10 cellular contexts compared by ENCODE assay signal in genomic region chr10:71729023-71729649, GRCh38. TPM values are rescaled to one million over a fixed set of nuclear protein-coding genes. Genes with fewer than 3 reads are reported as not detected.
A peak's percentile ranks its signal among the peaks of the same experiment; 100 is the strongest.
DNase-seq lines count a peak whose midpoint lies in the region; ATAC-seq, FAIRE-seq and TF ChIP-seq lines count a peak whose summit lies in the region.
"Had no signal": no experiment of that assay in that cellular context is flagged by ENCODE, and none has a peak within 500 bp of the region (broad histone marks: within the 10 kb centered on the region; RNA-seq: fewer than 3 reads in every experiment).

No MANE protein-coding gene starts in this region.

- H3K4me2 ChIP-seq in HepG2 (ENCODE audit: low read depth, low read length) = no peak overlapping the region

- no peak for ATAC-seq in activated naive CD4-positive, alpha-beta T cell treated with anti-CD3 and anti-CD28 coated beads, Interleukin-2, amount 50 U/mL, for 72 hours
- ATAC-seq in HepG2 (0 out of 3 replicates have a peak, but pooled peaks have one; percentile 9), HG03135 (IDR thresholded peaks at IDR 0.05; ENCODE audit: unreplicated experiment) (no peak), HG03460 (IDR thresholded peaks at IDR 0.05; ENCODE audit: unreplicated experiment) (no peak)

- no peaks in the 10 kb centered on the region for H3K9me3 Mint-ChIP-seq in activated naive CD4-positive, alpha-beta T cell treated with anti-CD3 and anti-CD28 coated beads for 36 hours
- H3K9me3 Mint-ChIP-seq in activated naive CD4-positive, alpha-beta T cell treated with anti-CD3 and anti-CD28 coated beads, Interleukin-2, amount 50 U/mL, for 72 hours = peaks cover 4% of the 10 kb centered on the region in 2 donors

- intact Hi-C loops in activated naive CD4-positive, alpha-beta T cell treated with anti-CD3 and anti-CD28 coated beads for 36 hours (cut with micrococcal nuclease) = no loop called here
- intact Hi-C loops in HepG2 (cut with micrococcal nuclease; ENCODE audit: unreplicated experiment) (no loop called here), vagina (cut with DNase I) (no loop called here)

- peak; percentile 32 for DNase-seq in activated naive CD4-positive, alpha-beta T cell treated with anti-CD3 and anti-CD28 coated beads for 36 hours
- no peak for DNase-seq in activated naive CD4-positive, alpha-beta T cell treated with anti-CD3 and anti-CD28 coated beads, Interleukin-2, amount 50 U/mL, for 16 hours
- DNase-seq in activated naive CD4-positive, alpha-beta T cell treated with anti-CD3 and anti-CD28 coated beads, Interleukin-2, amount 50 U/mL, for 72 hours (ENCODE audit: low spot score in 2 of 2) = no peak
- DNase-seq in HepG2 (ENCODE audit: low spot score) (peak; percentile 8), vagina (ENCODE audit: extremely low spot score in 2 of 2) (no peak)
- DNase-seq in activated CD4-positive, alpha-beta T cell treated with anti-CD3 and anti-CD28 coated beads, Interleukin-2, amount 50 U/mL, for 4 hours = no peak
- DNase-seq: retina had no signal

- H3K9ac ChIP-seq in HepG2 (ENCODE audit: insufficient read depth, low read depth, low read length) = no peak overlapping the region

- no peak for FAIRE-seq in HepG2 (lab: Jason Lieb, UNC)
- FAIRE-seq: astrocyte had no signal

- H3K27ac Mint-ChIP-seq in activated naive CD4-positive, alpha-beta T cell treated with anti-CD3 and anti-CD28 coated beads for 36 hours = peak overlapping the region; percentile 98
- peak overlapping the region; percentile 92 to 96 for H3K27ac Mint-ChIP-seq in activated naive CD4-positive, alpha-beta T cell treated with anti-CD3 and anti-CD28 coated beads, Interleukin-2, amount 50 U/mL, for 72 hours

- H3K4me3 ChIP-seq in HepG2 (replicated peaks in 1 of 3; ENCODE audit: insufficient read depth in 1 of 3, low read depth in 2 of 3, low read length in 3 of 3) = no peak overlapping the region
- H3K4me3 ChIP-seq in vagina = no peak overlapping the region

- H3K36me3 Mint-ChIP-seq in activated naive CD4-positive, alpha-beta T cell treated with anti-CD3 and anti-CD28 coated beads for 36 hours (ENCODE audit: low read depth) = no peaks in the 10 kb centered on the region
- no peaks in the 10 kb centered on the region for H3K36me3 Mint-ChIP-seq in activated naive CD4-positive, alpha-beta T cell treated with anti-CD3 and anti-CD28 coated beads, Interleukin-2, amount 50 U/mL, for 72 hours

- H2AFZ ChIP-seq in HepG2 (ENCODE audit: low read length) = no peak overlapping the region

- in situ Hi-C loops in HepG2 (cut with HindIII; ENCODE audit: extremely low pct_ligation_motif_present, low pct_unique_long_range_greater_than_20kb) = no loop called here

- H3K27ac ChIP-seq in HepG2 (ENCODE audit: extremely low read length, insufficient read depth, low read length) = no peak overlapping the region
- H3K27ac ChIP-seq in vagina = peak overlapping the region; percentile 86

- no peaks in the 10 kb centered on the region for H3K79me2 ChIP-seq in HepG2 (ENCODE audit: insufficient read depth, low read length)

- H3K27me3 Mint-ChIP-seq in activated naive CD4-positive, alpha-beta T cell treated with anti-CD3 and anti-CD28 coated beads for 36 hours (ENCODE audit: low read depth) = no peaks in the 10 kb centered on the region

- H3K4me3 Mint-ChIP-seq in activated naive CD4-positive, alpha-beta T cell treated with anti-CD3 and anti-CD28 coated beads for 36 hours = no peak overlapping the region

- no peak for TF ChIP-seq RAD21 in HepG2 (CRISPR knock-in tag; IDR thresholded peaks at IDR 0.05)

- H3K4me1 ChIP-seq in HepG2 (ENCODE audit: insufficient read depth, low read length) = peaks cover 47% of the 10 kb centered on the region
- peaks cover 46% of the 10 kb centered on the region for H3K4me1 ChIP-seq in vagina

- TF ChIP-seq EP300 in HepG2 (IDR thresholded peaks at IDR 0.05; ENCODE audit: low read depth in 2 of 2, low read length in 2 of 2) (no peak), HepG2 (CRISPR knock-in tag; IDR thresholded peaks at IDR 0.05; ENCODE audit: borderline replicate concordance) (no peak)

- TF ChIP-seq CTCF in HepG2 (CRISPR knock-in tag; IDR thresholded peaks at IDR 0.05) = no peak
- TF ChIP-seq CTCF in vagina (IDR thresholded peaks at IDR 0.05) = no peak

- H3K9me3 ChIP-seq in HepG2 (ENCODE audit: low read length) = no peaks in the 10 kb centered on the region
- no peaks in the 10 kb centered on the region for H3K9me3 ChIP-seq in vagina

- POLR2A ChIA-PET in HepG2 (lab: Yijun Ruan, JAX) = no interaction called here

- H3K27me3 ChIP-seq in HepG2 (ENCODE audit: control insufficient read depth in 1 of 2, insufficient read depth in 2 of 2, low read length in 2 of 2) (peaks cover 2 to 16% of the 10 kb centered on the region in 2 experiments; a peak in 3 of 5 replicates), vagina (no peaks in the 10 kb centered on the region)

- TF ChIP-seq POLR2A in HepG2 (IDR thresholded peaks at IDR 0.05; ENCODE audit: insufficient read depth in 1 of 2, low read depth in 2 of 2, low read length in 2 of 2) = no peak
- TF ChIP-seq POLR2A in vagina (IDR thresholded peaks at IDR 0.05) = no peak

- no TSS peak for BruUV-seq in HepG2 (replicated peaks; lab: Mats Ljungman, UMichigan)

- no peaks in the 10 kb centered on the region for H3K36me3 ChIP-seq in HepG2 (replicated peaks in 1 of 2; ENCODE audit: control insufficient read depth in 1 of 2, insufficient read depth in 2 of 2, low read length in 2 of 2)
- no peaks in the 10 kb centered on the region for H3K36me3 ChIP-seq in vagina

- 33% methylated on average over 11 of the region's 12 CpGs for WGBS in HepG2 (ENCODE audit: low lambda C conversion rate)

- CTCF ChIA-PET in activated naive CD4-positive, alpha-beta T cell treated with anti-CD3 and anti-CD28 coated beads for 36 hours (lab: Charles Lee) = interaction anchor here (0.7 to 4.8 kb wide), 5 partner anchors 17 to 347 kb away, joined by 3 to 25 read pairs (median 4); partner anchors contain the start of gene VSIR
- CTCF ChIA-PET in HepG2 (lab: Yijun Ruan, JAX; ENCODE audit: low intra/inter-chr PET ratio, low total read pairs) = no interaction called here

- H3K4me1 Mint-ChIP-seq in activated naive CD4-positive, alpha-beta T cell treated with anti-CD3 and anti-CD28 coated beads for 36 hours (ENCODE audit: low read depth) = peaks cover 94% of the 10 kb centered on the region

- H4K20me1 ChIP-seq in HepG2 (ENCODE audit: insufficient read depth, low read length) = no peaks in the 10 kb centered on the region

RNA-seq across cellular contexts. Expression of gene C10orf105, which starts 9.6 kb away (rescaled TPM):
- total RNA-seq in activated naive CD4-positive, alpha-beta T cell treated with anti-CD3 and anti-CD28 coated beads for 36 hours = under 1 TPM; 0.32 to 0.36 TPM
- total RNA-seq in activated naive CD4-positive, alpha-beta T cell treated with anti-CD3 and anti-CD28 coated beads, Interleukin-2, amount 50 U/mL, for 72 hours = under 1 TPM; 0.45 to 0.68 TPM
- total RNA-seq in HepG2 (2016; rRNA removed; fragmentation: Illumina TruSeq; extraction: Trizol) = not detected in 2 replicates
- not detected in 2 replicates for total RNA-seq in HepG2 (2016; cell fraction: cytosol; rRNA removed; fragmentation: Illumina TruSeq; extraction: Trizol; ENCODE audit: low read depth)
- not detected in 2 replicates for total RNA-seq in HepG2 (2016; cell fraction: insoluble cytoplasmic fraction; rRNA removed; fragmentation: Illumina TruSeq; extraction: Trizol)
- not detected in 2 replicates for total RNA-seq in HepG2 (2016; cell fraction: membrane; rRNA removed; fragmentation: Illumina TruSeq; extraction: Trizol)
- total RNA-seq in HepG2 (2016; cell fraction: nucleus; rRNA removed; fragmentation: Illumina TruSeq; extraction: Trizol) = not detected in 2 replicates
- not detected in 2 replicates for polyA plus RNA-seq in HepG2 (2011; rRNA removed)
- polyA plus RNA-seq in HepG2 (2011; cell fraction: cytosol; rRNA removed) = not detected in 2 replicates
- not detected in 2 replicates for polyA plus RNA-seq in HepG2 (2011; cell fraction: nucleus; rRNA removed)
- polyA plus RNA-seq in HepG2 (2012) = not detected in 2 replicates
- polyA plus RNA-seq in HepG2 (2016; cell fraction: cytosol; fragmentation: Illumina TruSeq; extraction: Trizol; ENCODE audit: low read depth) = not detected in 2 replicates
- polyA plus RNA-seq in HepG2 (2016; cell fraction: insoluble cytoplasmic fraction; fragmentation: Illumina TruSeq; extraction: Trizol; ENCODE audit: low read depth) = not detected in 2 replicates
- polyA plus RNA-seq in HepG2 (2016; cell fraction: membrane; fragmentation: Illumina TruSeq; extraction: Trizol; ENCODE audit: low read depth) = not detected in 2 replicates
- not detected in 2 replicates for polyA plus RNA-seq in HepG2 (2016; cell fraction: nucleus; fragmentation: Illumina TruSeq; extraction: Trizol; ENCODE audit: insufficient read depth, low read depth)
- polyA minus RNA-seq in HepG2 (2011; rRNA and poly(A)+ RNA removed; ENCODE audit: low replicate concordance) = not detected in 2 replicates
- polyA minus RNA-seq in HepG2 (2011; cell fraction: cytosol; rRNA and poly(A)+ RNA removed) = not detected in 2 replicates
- not detected in 2 replicates for polyA minus RNA-seq in HepG2 (2011; cell fraction: nucleus; rRNA and poly(A)+ RNA removed)
- total RNA-seq in vagina = 0.49 TPM
- total RNA-seq: astrocyte had no signal

RNA-seq across cellular contexts. Expression of gene VSIR, which starts 44.2 kb away (rescaled TPM):
- 10 to 100 TPM; 52.0 to 55.5 TPM for total RNA-seq in activated naive CD4-positive, alpha-beta T cell treated with anti-CD3 and anti-CD28 coated beads for 36 hours
- 100 to 1,000 TPM in 1 of 2 donors, 10 to 100 TPM in 1; 54.5 to 126 TPM for total RNA-seq in activated naive CD4-positive, alpha-beta T cell treated with anti-CD3 and anti-CD28 coated beads, Interleukin-2, amount 50 U/mL, for 72 hours
- total RNA-seq in HepG2 (2016; rRNA removed; fragmentation: Illumina TruSeq; extraction: Trizol) = 0.36 and 0.44 TPM in 2 replicates
- 0.26 TPM in 1 of 2 replicates, not detected in the other for total RNA-seq in HepG2 (2016; cell fraction: cytosol; rRNA removed; fragmentation: Illumina TruSeq; extraction: Trizol; ENCODE audit: low read depth)
- total RNA-seq in HepG2 (2016; cell fraction: insoluble cytoplasmic fraction; rRNA removed; fragmentation: Illumina TruSeq; extraction: Trizol) = 0.41 TPM in 1 of 2 replicates, not detected in the other
- total RNA-seq in HepG2 (2016; cell fraction: membrane; rRNA removed; fragmentation: Illumina TruSeq; extraction: Trizol) = 0.14 TPM in 1 of 2 replicates, not detected in the other
- total RNA-seq in HepG2 (2016; cell fraction: nucleus; rRNA removed; fragmentation: Illumina TruSeq; extraction: Trizol) = 0.16 and 0.19 TPM in 2 replicates
- 3.2 and 3.8 TPM in 2 replicates for polyA plus RNA-seq in HepG2 (2011; rRNA removed)
- 2.2 and 3.9 TPM in 2 replicates for polyA plus RNA-seq in HepG2 (2011; cell fraction: cytosol; rRNA removed)
- 2.1 and 3.3 TPM in 2 replicates for polyA plus RNA-seq in HepG2 (2011; cell fraction: nucleus; rRNA removed)
- 0.35 and 0.81 TPM in 2 replicates for polyA plus RNA-seq in HepG2 (2012)
- polyA plus RNA-seq in HepG2 (2016; cell fraction: cytosol; fragmentation: Illumina TruSeq; extraction: Trizol; ENCODE audit: low read depth) = 0.18 and 0.35 TPM in 2 replicates
- polyA plus RNA-seq in HepG2 (2016; cell fraction: insoluble cytoplasmic fraction; fragmentation: Illumina TruSeq; extraction: Trizol; ENCODE audit: low read depth) = 0.23 TPM in 1 of 2 replicates, not detected in the other
- 0.14 and 0.38 TPM in 2 replicates for polyA plus RNA-seq in HepG2 (2016; cell fraction: membrane; fragmentation: Illumina TruSeq; extraction: Trizol; ENCODE audit: low read depth)
- 0.32 and 1.1 TPM in 2 replicates for polyA plus RNA-seq in HepG2 (2016; cell fraction: nucleus; fragmentation: Illumina TruSeq; extraction: Trizol; ENCODE audit: insufficient read depth, low read depth)
- polyA minus RNA-seq in HepG2 (2011; rRNA and poly(A)+ RNA removed; ENCODE audit: low replicate concordance) = 4.6 and 6.5 TPM in 2 replicates
- 3.0 and 4.5 TPM in 2 replicates for polyA minus RNA-seq in HepG2 (2011; cell fraction: cytosol; rRNA and poly(A)+ RNA removed)
- 1.9 and 2.3 TPM in 2 replicates for polyA minus RNA-seq in HepG2 (2011; cell fraction: nucleus; rRNA and poly(A)+ RNA removed)
- 96.5 TPM for total RNA-seq in vagina

Comparison
In these comparisons a context has a peak if more than half of its experiments do, and no peak if none do; other contexts are left out.
1. DNase-seq: peak in activated naive CD4-positive, alpha-beta T cell treated with anti-CD3 and anti-CD28 coated beads for 36 hours (single experiment) and HepG2 (single experiment); none in activated naive CD4-positive, alpha-beta T cell treated with anti-CD3 and anti-CD28 coated beads, Interleukin-2, amount 50 U/mL, for 16 hours (single experiment), activated naive CD4-positive, alpha-beta T cell treated with anti-CD3 and anti-CD28 coated beads, Interleukin-2, amount 50 U/mL, for 72 hours (0 of 2), vagina (0 of 2) and activated CD4-positive, alpha-beta T cell treated with anti-CD3 and anti-CD28 coated beads, Interleukin-2, amount 50 U/mL, for 4 hours (0 of 2).
2. RNA of gene VSIR, which starts 44.2 kb away (total RNA-seq): 54.5 to 126 TPM in activated naive CD4-positive, alpha-beta T cell treated with anti-CD3 and anti-CD28 coated beads, Interleukin-2, amount 50 U/mL, for 72 hours, 96.5 TPM in vagina (single experiment) and 52.0 to 55.5 TPM in activated naive CD4-positive, alpha-beta T cell treated with anti-CD3 and anti-CD28 coated beads for 36 hours; 0.14 to 0.44 TPM in HepG2; every median in the first group is over 10 times any median in the second.